ENCODE assay signal across 16 cellular contexts in the genomic region with DNA sequence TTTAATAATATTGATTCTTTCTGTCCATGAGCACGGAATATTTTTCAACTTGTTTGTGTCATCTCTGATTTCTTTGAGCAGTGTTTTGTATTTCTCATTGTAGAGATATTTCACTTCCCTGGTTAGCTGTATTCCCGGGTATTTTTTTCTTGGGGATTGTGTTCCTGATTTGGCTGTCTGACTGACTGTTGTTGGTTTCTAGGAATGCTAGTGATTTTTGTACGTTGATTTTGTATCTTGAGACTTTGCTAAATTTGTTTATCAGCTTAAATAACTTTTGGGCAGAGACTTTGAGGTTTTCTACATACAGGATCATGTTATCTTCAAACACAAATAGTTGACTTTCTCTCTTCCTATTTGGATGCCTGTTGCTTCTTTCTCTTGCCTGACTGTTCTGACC.
"Had no signal": no experiment of that assay in that cellular context is flagged by ENCODE, and none has a peak within 500 bp of the region (broad histone marks: within the 10 kb centered on the region; RNA-seq: fewer than 3 reads in every experiment).

No MANE protein-coding gene starts in this region.

- H3K4me3 Mint-ChIP-seq: activated naive CD8-positive, alpha-beta T cell; activated T-helper 1 cell treated with anti-CD3 and anti-CD28 coated beads, Interleukin-12 subunit alpha, Interleukin-12 subunit beta, Interleukin-2, Interleukin-4 antibody, amounts not matched to agents 30 ng/mL and 10 ng/mL and 1 ng/mL, durations not matched to agents 14 hours and 24 hours and 36 hours; brain; naive thymus-derived CD8-positive, alpha-beta T cell; stimulated activated memory B cell treated with anti-CD40 and anti-IgM and Interleukin-4, amounts not matched to agents 10 μg/mL and 1 μg/mL and 100 μg/mL, for 72 hours had no signal

- ATAC-seq: left cardiac atrium; naive thymus-derived CD8-positive, alpha-beta T cell; sciatic nerve; stimulated activated memory B cell treated with anti-CD40 and anti-IgM and Interleukin-4, amounts not matched to agents 10 μg/mL and 1 μg/mL and 100 μg/mL, for 72 hours had no signal

- DNase-seq: activated CD4-positive, alpha-beta T cell treated with anti-CD3 and anti-CD28 coated beads, Interleukin-2, amount 50 U/mL, for 4 hours; activated gamma-delta T cell treated with Interleukin-2 at 50 U/mL for 16 hours; amygdala; central memory CD4-positive, alpha-beta T cell; erythroblast; left cardiac atrium; mesenchymal stem cell; naive thymus-derived CD8-positive, alpha-beta T cell; spleen; stimulated activated CD4-positive, alpha-beta T cell treated with anti-CD3 and anti-CD28 coated beads, Interleukin-4, amount 100 ng/mL, for 4 hours; WERI-Rb-1 had no signal

- H3K9me3 Mint-ChIP-seq: activated T-helper 1 cell treated with anti-CD3 and anti-CD28 coated beads, Interleukin-12 subunit alpha, Interleukin-12 subunit beta, Interleukin-2, Interleukin-4 antibody, amounts not matched to agents 30 ng/mL and 10 ng/mL and 1 ng/mL, durations not matched to agents 14 hours and 24 hours and 36 hours had no signal

- H3K36me3 Mint-ChIP-seq: activated naive CD8-positive, alpha-beta T cell; brain; naive thymus-derived CD8-positive, alpha-beta T cell; stimulated activated memory B cell treated with anti-CD40 and anti-IgM and Interleukin-4, amounts not matched to agents 10 μg/mL and 1 μg/mL and 100 μg/mL, for 72 hours had no signal

- H3K27ac Mint-ChIP-seq: activated naive CD8-positive, alpha-beta T cell; activated T-helper 1 cell treated with anti-CD3 and anti-CD28 coated beads, Interleukin-12 subunit alpha, Interleukin-12 subunit beta, Interleukin-2, Interleukin-4 antibody, amounts not matched to agents 30 ng/mL and 10 ng/mL and 1 ng/mL, durations not matched to agents 14 hours and 24 hours and 36 hours; brain; naive thymus-derived CD8-positive, alpha-beta T cell; stimulated activated memory B cell treated with anti-CD40 and anti-IgM and Interleukin-4, amounts not matched to agents 10 μg/mL and 1 μg/mL and 100 μg/mL, for 72 hours had no signal

- H3K4me1 Mint-ChIP-seq: brain; naive thymus-derived CD8-positive, alpha-beta T cell; stimulated activated memory B cell treated with anti-CD40 and anti-IgM and Interleukin-4, amounts not matched to agents 10 μg/mL and 1 μg/mL and 100 μg/mL, for 72 hours had no signal
